In the genomic region with DNA sequence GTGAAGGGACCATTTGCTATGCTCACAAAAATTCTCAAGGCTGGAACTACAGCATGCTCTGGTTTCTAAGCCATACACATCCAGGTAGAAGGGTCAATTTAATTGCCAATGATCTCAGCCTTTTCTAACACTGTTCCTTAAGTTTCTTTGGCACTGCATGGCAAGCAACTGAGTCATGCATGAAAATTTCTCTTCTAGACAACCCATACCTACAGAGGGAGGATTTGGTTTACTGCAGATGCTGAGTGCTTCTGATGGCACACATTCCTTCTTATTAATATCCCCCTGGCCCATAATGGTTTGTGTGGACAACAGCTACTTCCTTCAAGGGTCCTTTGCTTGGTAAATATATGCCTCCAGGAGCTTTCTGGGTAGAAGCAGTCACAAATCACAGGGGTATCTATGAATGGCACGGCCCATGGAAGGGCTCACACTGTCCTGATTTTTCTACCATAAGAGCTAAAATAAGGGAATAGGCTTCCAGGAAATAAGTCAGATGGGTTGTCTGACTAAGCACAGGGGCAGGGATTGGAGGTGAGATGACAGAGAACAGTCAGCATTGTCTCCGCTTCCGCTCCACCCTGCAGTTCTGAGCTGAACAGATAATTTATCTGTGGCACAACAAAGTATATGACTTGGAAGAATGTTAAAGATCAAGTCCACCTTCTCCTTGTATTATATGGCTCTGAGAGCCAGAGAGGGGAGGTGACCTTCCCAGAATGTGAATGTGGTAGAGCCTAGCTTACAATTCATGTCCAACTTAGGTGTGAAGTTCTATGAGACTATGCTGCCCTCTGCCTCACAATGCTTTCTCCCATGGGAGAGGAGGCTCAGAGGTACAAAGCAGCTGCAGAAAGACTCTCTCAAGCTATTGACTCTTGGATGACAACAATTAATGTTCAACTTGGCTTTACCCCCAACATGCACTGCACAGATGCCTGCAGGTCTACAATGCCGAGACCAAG, we compare ENCODE assay signal across 23 cellular contexts.
DNase-seq lines count a peak whose midpoint lies in the region; ATAC-seq, FAIRE-seq and TF ChIP-seq lines count a peak whose summit lies in the region.
"Had no signal": no experiment of that assay in that cellular context is flagged by ENCODE, and none has a peak within 500 bp of the region (broad histone marks: within the 10 kb centered on the region; RNA-seq: fewer than 3 reads in every experiment).

No MANE protein-coding gene starts in this region.

- DNase-seq in NCI-H748 (lab: John Stamatoyannopoulos, UW; ENCODE audit: unreplicated experiment) (peak; percentile 26), NCI-H748 treated with DMSO at 0.1 percent for 48 hours (lab: John Stamatoyannopoulos, UW) (no peak), HT1080 (ENCODE audit: low read depth) (peak; percentile 89), bronchial epithelial cell (ENCODE audit: low read depth) (peak; percentile 48), kidney tubule cell (ENCODE audit: low spot score) (peak; percentile 84), KBM-7 (no peak)
- DNase-seq: activated CD4-positive, alpha-beta T cell treated with anti-CD3 and anti-CD28 coated beads for 4 hours; activated naive CD8-positive, alpha-beta T cell treated with anti-CD3 and anti-CD28 coated beads, Interleukin-2, amount 50 U/mL, for 24 hours; CD4-positive, alpha-beta T cell; H9; immature natural killer cell; NCI-H1048; NCI-H446; nephron progenitor cell; SJCRH30; spleen; stimulated activated CD8-positive, alpha-beta memory T cell treated with anti-CD3 and anti-CD28 coated beads, Interleukin-4, amount 100 ng/mL, for 48 hours; substantia nigra; uterus had no signal

- no peak overlapping the region for H3K4me3 ChIP-seq in bronchial epithelial cell (ENCODE audit: low read depth, low read length)
- H3K4me3 ChIP-seq: breast epithelium, SJCRH30, spleen, uterus had no signal

- ATAC-seq in GM18907 (IDR thresholded peaks at IDR 0.05; ENCODE audit: unreplicated experiment) (no peak), GM19023 (IDR thresholded peaks at IDR 0.05; ENCODE audit: unreplicated experiment) (no peak)
- ATAC-seq: activated naive CD8-positive, alpha-beta T cell treated with anti-CD3 and anti-CD28 coated beads, Interleukin-2, amount 50 U/mL, for 24 hours had no signal

- FAIRE-seq in bronchial epithelial cell (lab: Jason Lieb, UNC): peak; percentile 13
- FAIRE-seq: GM18507 had no signal

- no peak for TF ChIP-seq CTCF in bronchial epithelial cell (IDR thresholded peaks at IDR 0.05; ENCODE audit: insufficient read depth, low read length, severe bottlenecking)

- in situ Hi-C loops in KBM-7 (cut with MboI; ENCODE audit: low pct_unique_long_range_greater_than_20kb, low sequenced_read_pairs): no loop called here

- H3K36me3 ChIP-seq in bronchial epithelial cell (ENCODE audit: control insufficient read depth, insufficient read depth, low read length): no peaks in the 10 kb centered on the region
- H3K36me3 ChIP-seq: breast epithelium, SJCRH30, spleen, uterus had no signal

- H3K27me3 ChIP-seq in bronchial epithelial cell (ENCODE audit: control insufficient read depth, insufficient read depth, low read length): no peaks in the 10 kb centered on the region
- H3K27me3 ChIP-seq: breast epithelium, SJCRH30, spleen, uterus had no signal

Comparison
In these comparisons a context has a peak if more than half of its experiments do, and no peak if none do; other contexts are left out.
1. DNase-seq: peak in NCI-H748 (single experiment), HT1080 (single experiment), bronchial epithelial cell (single experiment) and kidney tubule cell (single experiment); none in NCI-H748 treated with DMSO at 0.1 percent for 48 hours (single experiment) and KBM-7 (single experiment).